Comparison of ENCODE assay signal across 8 cellular contexts in the genomic region with DNA sequence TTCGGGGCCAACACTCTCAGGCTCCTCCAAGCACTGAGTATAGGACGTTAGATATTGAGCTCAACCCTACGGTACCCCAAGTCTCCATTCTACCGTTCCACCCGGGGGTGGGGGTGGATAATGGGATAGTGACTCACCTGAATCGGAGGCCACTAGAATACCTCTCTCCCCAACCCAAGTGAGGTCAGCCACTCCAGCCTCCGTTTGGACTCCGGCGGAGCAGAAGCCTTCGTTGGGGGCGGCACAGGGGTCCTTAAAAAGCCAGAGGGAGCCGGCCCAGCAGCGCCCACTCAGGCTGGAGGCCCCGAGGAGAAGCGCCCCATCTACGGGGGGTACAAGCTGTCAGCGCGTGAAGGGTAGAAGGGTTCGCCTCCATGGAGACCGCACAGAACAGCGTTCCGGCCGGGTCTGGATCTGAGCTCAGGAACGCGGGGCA. TPM values are rescaled to one million over a fixed set of nuclear protein-coding genes. Genes with fewer than 3 reads are reported as not detected.
DNase-seq lines count a peak whose midpoint lies in the region; ATAC-seq and TF ChIP-seq lines count a peak whose summit lies in the region.

No MANE protein-coding gene starts in this region.

- peak overlapping the region; percentile 71 for H2AFZ ChIP-seq in neuron (ENCODE audit: low read depth, low read length)

- H3K36me3 Mint-ChIP-seq in activated B cell treated with CpG ODN at 0.5 μM for 24 hours (ENCODE audit: low read depth) = peaks cover 73% of the 10 kb centered on the region

- H3K4me3 Mint-ChIP-seq in activated B cell treated with CpG ODN at 0.5 μM for 24 hours = peak overlapping the region; percentile 100

- H3K27me3 Mint-ChIP-seq in activated B cell treated with CpG ODN at 0.5 μM for 24 hours = no peaks in the 10 kb centered on the region

- intact Hi-C loops in activated B cell treated with CpG ODN at 0.5 μM for 24 hours (cut with micrococcal nuclease) = loop anchor here (1.0 to 10.0 kb wide), 4 partner anchors 42 to 1414 kb away; a partner anchor contains a TSS

- ATAC-seq in HG03139 (IDR thresholded peaks at IDR 0.05; ENCODE audit: unreplicated experiment) (peak; percentile 21), activated B cell treated with CpG ODN at 0.5 μM for 24 hours (ENCODE audit: low read depth) (peak; percentile 28)

- DNase-seq in NOMO-1 (lab: John Stamatoyannopoulos, UW; ENCODE audit: unreplicated experiment in 2 of 2) (peak; percentile 15 to 20), NOMO-1 treated with dmso at 0.1 percent for 144 hours (lab: John Stamatoyannopoulos, UW; ENCODE audit: unreplicated experiment) (no peak), activated B cell treated with CpG ODN at 0.5 μM for 24 hours (no peak), OCI-M1 (lab: John Stamatoyannopoulos, UW) (no peak), SW 1271 (lab: John Stamatoyannopoulos, UW) (no peak)

- no peaks in the 10 kb centered on the region for H3K9me3 ChIP-seq in esophagus (ENCODE audit: control insufficient read depth in 2 of 2, insufficient read depth in 1 of 2, low read depth in 1 of 2, low read length in 1 of 2)
- H3K9me3 ChIP-seq in neuron (ENCODE audit: low read length) = no peaks in the 10 kb centered on the region

- 1% methylated on average over 25 of the region's 25 CpGs for WGBS in esophagus, 2 donors

- no peak for TF ChIP-seq CTCF in activated B cell treated with CpG ODN at 0.5 μM for 24 hours (IDR thresholded peaks at IDR 0.05)

- peak overlapping the region; percentile 91 to 100 for H3K4me3 ChIP-seq in esophagus (ENCODE audit: low read depth in 1 of 2, low read length in 2 of 2)
- H3K4me3 ChIP-seq in neuron (ENCODE audit: low read length) = peak overlapping the region; percentile 95

- H3K4me1 ChIP-seq in esophagus (ENCODE audit: control insufficient read depth in 2 of 2, insufficient read depth in 2 of 2, low read length in 1 of 2) = peaks cover 0 to 2% of the 10 kb centered on the region in 2 donors
- H3K4me1 ChIP-seq in neuron (ENCODE audit: insufficient read depth, low read length) = peaks cover 23% of the 10 kb centered on the region

- CTCF ChIA-PET in activated B cell treated with CpG ODN at 0.5 μM for 24 hours (lab: Charles Lee) = interaction anchor here (0.6 to 1.3 kb wide), 6 partner anchors 11 to 321 kb away, joined by 3 to 5 read pairs (median 3); no protein-coding TSS in a partner anchor

- peaks cover 66% of the 10 kb centered on the region for H3K4me1 Mint-ChIP-seq in activated B cell treated with CpG ODN at 0.5 μM for 24 hours

- H3K9me3 Mint-ChIP-seq in activated B cell treated with CpG ODN at 0.5 μM for 24 hours = no peaks in the 10 kb centered on the region

- peaks cover under 1% of the 10 kb centered on the region in 2 donors for H3K36me3 ChIP-seq in esophagus (ENCODE audit: control insufficient read depth in 2 of 2, insufficient read depth in 2 of 2, low read length in 1 of 2)
- H3K36me3 ChIP-seq in neuron (ENCODE audit: insufficient read depth, low read length) = peaks cover 44% of the 10 kb centered on the region

- H3K27ac ChIP-seq in esophagus (ENCODE audit: low read depth in 2 of 2, low read length in 1 of 2) = peak overlapping the region; percentile 85 to 87

- POLR2A ChIA-PET in activated B cell treated with CpG ODN at 0.5 μM for 24 hours (lab: Charles Lee) = interaction anchor here (0.7 to 5.5 kb wide), 20 partner anchors 8 to 1900 kb away, joined by 3 to 38 read pairs (median 4); a partner anchor contains a TSS

- H3K27ac Mint-ChIP-seq in activated B cell treated with CpG ODN at 0.5 μM for 24 hours = peak overlapping the region; percentile 98

- H3K27me3 ChIP-seq in esophagus (ENCODE audit: control insufficient read depth in 1 of 2, insufficient read depth in 2 of 2, low read length in 2 of 2) = no peaks in the 10 kb centered on the region
- no peaks in the 10 kb centered on the region for H3K27me3 ChIP-seq in neuron (ENCODE audit: insufficient read depth, low read length)

RNA-seq across cellular contexts. Expression of a gene that starts 0.6 kb away (rescaled TPM):
- total RNA-seq in activated B cell treated with CpG ODN at 0.5 μM for 24 hours = 55.8 and 63.3 TPM in 2 replicates
- 10 to 100 TPM; 17.8 to 30.0 TPM for polyA plus RNA-seq in esophagus

RNA-seq across cellular contexts. Expression of a gene that starts 0.8 kb away (rescaled TPM):
- total RNA-seq in activated B cell treated with CpG ODN at 0.5 μM for 24 hours = 220 and 229 TPM in 2 replicates
- polyA plus RNA-seq in esophagus = 100 to 1,000 TPM; 123 to 319 TPM

RNA-seq across cellular contexts. Expression of a gene that starts 21.0 kb away (rescaled TPM):
- total RNA-seq in activated B cell treated with CpG ODN at 0.5 μM for 24 hours = 1.3 and 3.5 TPM in 2 replicates
- 1 to 10 TPM in 1 of 2 donors, under 1 TPM in 1; 0.84 to 2.4 TPM for polyA plus RNA-seq in esophagus

RNA-seq across cellular contexts. Expression of a gene that starts 25.3 kb away (rescaled TPM):
- 29.4 and 33.2 TPM in 2 replicates for total RNA-seq in activated B cell treated with CpG ODN at 0.5 μM for 24 hours
- 1 to 10 TPM; 3.5 to 4.8 TPM for polyA plus RNA-seq in esophagus

RNA-seq across cellular contexts. Expression of a gene that starts 54.9 kb away (rescaled TPM):
- total RNA-seq in activated B cell treated with CpG ODN at 0.5 μM for 24 hours = not detected in 2 replicates
- under 1 TPM; 0.94 to 0.99 TPM for polyA plus RNA-seq in esophagus

Comparison
In these comparisons a context has a peak if more than half of its experiments do, and no peak if none do; other contexts are left out.
1. DNase-seq: peak in NOMO-1 (2 of 2); none in NOMO-1 treated with dmso at 0.1 percent for 144 hours (single experiment), activated B cell treated with CpG ODN at 0.5 μM for 24 hours (single experiment), OCI-M1 (single experiment) and SW 1271 (0 of 2).